Comparison of ENCODE assay signal across 9 cellular contexts in the genomic region with DNA sequence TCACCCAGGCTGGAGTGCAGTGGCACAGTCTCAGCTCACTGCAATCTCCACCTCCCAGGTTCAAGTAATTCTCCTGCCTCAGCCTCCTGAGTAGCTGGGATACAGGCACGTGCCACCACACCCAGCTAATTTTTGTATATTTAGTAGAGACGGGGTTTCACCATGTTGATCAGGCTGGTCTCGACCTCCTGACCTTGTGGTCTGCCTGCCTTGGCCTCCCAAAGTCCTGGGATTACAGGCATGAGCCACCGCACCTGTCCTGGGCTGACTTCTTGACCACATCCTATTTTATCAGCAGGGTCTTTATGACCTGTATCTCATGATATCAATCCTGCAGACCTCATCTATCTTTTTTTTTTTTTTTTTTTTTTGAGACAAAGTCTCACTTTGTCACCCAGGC. TPM values are rescaled to one million over a fixed set of nuclear protein-coding genes. Genes with fewer than 3 reads are reported as not detected.
"Had no signal": no experiment of that assay in that cellular context is flagged by ENCODE, and none has a peak within 500 bp of the region (broad histone marks: within the 10 kb centered on the region; RNA-seq: fewer than 3 reads in every experiment).

No MANE protein-coding gene starts in this region.

RNA-seq across cellular contexts. Expression of gene CA6, which starts 45.0 kb away (rescaled TPM):
- total RNA-seq: activated B cell treated with CpG ODN at 0.5 μM for 24 hours, fibroblast of lung, foreskin keratinocyte, hepatocyte, liver, osteoblast, progenitor cell of endocrine pancreas, stomach, upper lobe of right lung had no signal
- polyA plus RNA-seq: fibroblast of lung, foreskin keratinocyte, hepatocyte, liver, stomach had no signal
